Comparison of ENCODE assay signal across 8 cellular contexts in genomic region chrX:51802917-51803688, GRCh38.
DNase-seq lines count a peak whose midpoint lies in the region; ATAC-seq and TF ChIP-seq lines count a peak whose summit lies in the region.

No MANE protein-coding gene starts in this region.

- DNase-seq in AG08396 (ENCODE audit: low spot score): peak; percentile 39
- peak; percentile 63 for DNase-seq in NCI-H774 (lab: John Stamatoyannopoulos, UW)
- DNase-seq in activated CD8-positive, alpha-beta memory T cell treated with anti-CD3 and anti-CD28 coated beads, Interleukin-2, amount 50 U/mL, for 4 hours: peak; percentile 55
- DNase-seq in erythroblast (lab: John Stamatoyannopoulos, UW): peak; percentile 43
- peak; percentile 11 to 64 for DNase-seq in stimulated activated effector memory CD8-positive, alpha-beta T cell treated with anti-CD3 and anti-CD28 coated beads, Interleukin-12 subunit alpha, Interleukin-12 subunit beta, amount 100 ng/mL, for 72 hours (ENCODE audit: low spot score in 2 of 2)

- H3K9me3 Mint-ChIP-seq in stimulated activated effector memory CD8-positive, alpha-beta T cell treated with anti-CD3 and anti-CD28 coated beads, Interleukin-12 subunit alpha, Interleukin-12 subunit beta, amount 100 ng/mL, for 72 hours: no peaks in the 10 kb centered on the region

- no peaks in the 10 kb centered on the region for H3K9me3 ChIP-seq in muscle layer of duodenum (ENCODE audit: control insufficient read depth in 1 of 2, low read length in 2 of 2)

- H3K4me3 ChIP-seq in muscle layer of duodenum (ENCODE audit: low read depth in 1 of 2, low read length in 2 of 2): peak overlapping the region; percentile 76 to 89

- no peaks in the 10 kb centered on the region for H3K27me3 ChIP-seq in muscle layer of duodenum (ENCODE audit: low read depth, low read length)

- H3K27ac ChIP-seq in muscle layer of duodenum (ENCODE audit: low read length): peak overlapping the region; percentile 51

- ATAC-seq in GM18909 (IDR thresholded peaks at IDR 0.05; ENCODE audit: poor library complexity, unreplicated experiment): peak; percentile 90
- ATAC-seq in HG03196 (IDR thresholded peaks at IDR 0.05; ENCODE audit: unreplicated experiment): peak; percentile 91
- peak; percentile 94 for ATAC-seq in stimulated activated effector memory CD8-positive, alpha-beta T cell treated with anti-CD3 and anti-CD28 coated beads, Interleukin-12 subunit alpha, Interleukin-12 subunit beta, amount 100 ng/mL, for 72 hours

- peak overlapping the region; percentile 99 for H3K27ac Mint-ChIP-seq in stimulated activated effector memory CD8-positive, alpha-beta T cell treated with anti-CD3 and anti-CD28 coated beads, Interleukin-12 subunit alpha, Interleukin-12 subunit beta, amount 100 ng/mL, for 72 hours

- H3K4me3 Mint-ChIP-seq in stimulated activated effector memory CD8-positive, alpha-beta T cell treated with anti-CD3 and anti-CD28 coated beads, Interleukin-12 subunit alpha, Interleukin-12 subunit beta, amount 100 ng/mL, for 72 hours: peak overlapping the region; percentile 97

- TF ChIP-seq POLR2A in erythroblast (IDR thresholded peaks at IDR 0.05; ENCODE audit: low read length): peak; percentile 16

- H3K4me1 Mint-ChIP-seq in stimulated activated effector memory CD8-positive, alpha-beta T cell treated with anti-CD3 and anti-CD28 coated beads, Interleukin-12 subunit alpha, Interleukin-12 subunit beta, amount 100 ng/mL, for 72 hours: peaks cover 17% of the 10 kb centered on the region

- peaks cover 33% of the 10 kb centered on the region for H3K36me3 Mint-ChIP-seq in stimulated activated effector memory CD8-positive, alpha-beta T cell treated with anti-CD3 and anti-CD28 coated beads, Interleukin-12 subunit alpha, Interleukin-12 subunit beta, amount 100 ng/mL, for 72 hours

- no peaks in the 10 kb centered on the region for H3K36me3 ChIP-seq in muscle layer of duodenum (ENCODE audit: control insufficient read depth in 1 of 2, insufficient read depth in 2 of 2, low read length in 2 of 2)

- no peaks in the 10 kb centered on the region for H3K4me1 ChIP-seq in muscle layer of duodenum (ENCODE audit: control insufficient read depth in 1 of 2, insufficient read depth in 2 of 2, low read length in 2 of 2)

Comparison
In these comparisons a context has a peak if more than half of its experiments do, and no peak if none do; other contexts are left out.
1. Peak in every context shown above with its lines: DNase-seq, ATAC-seq, H3K4me3 ChIP-seq and H3K27ac ChIP-seq.